ENCODE assay signal across 12 cellular contexts in the genomic region with DNA sequence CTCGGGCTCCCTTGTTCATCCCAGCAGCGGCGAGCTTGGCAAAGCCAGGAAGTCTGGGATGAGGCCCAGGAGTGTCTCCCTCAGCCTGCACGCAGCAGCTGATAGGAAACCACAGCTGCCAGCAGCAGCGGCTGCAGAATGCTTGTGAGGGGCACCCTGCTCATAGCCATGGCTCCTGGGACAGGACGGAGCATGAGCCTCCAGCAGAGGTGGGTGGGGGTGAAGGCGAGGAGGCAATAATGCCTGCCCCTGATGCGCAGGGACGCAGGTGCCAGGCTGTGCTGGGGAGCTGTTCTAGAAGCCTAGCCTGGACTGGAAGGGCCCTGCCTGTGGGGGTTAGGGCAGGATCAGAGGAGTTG.
DNase-seq lines count a peak whose midpoint lies in the region; ATAC-seq and TF ChIP-seq lines count a peak whose summit lies in the region.
"Had no signal": no experiment of that assay in that cellular context is flagged by ENCODE, and none has a peak within 500 bp of the region (broad histone marks: within the 10 kb centered on the region; RNA-seq: fewer than 3 reads in every experiment).

No MANE protein-coding gene starts in this region.

- DNase-seq in AG10803 (ENCODE audit: low read depth) (peak; percentile 51), H4 (ENCODE audit: low spot score) (peak; percentile 34), astrocyte of the hippocampus (ENCODE audit: low read depth, low spot score) (peak; percentile 56), middle frontal gyrus (ENCODE audit: extremely low spot score, low spot score) (peak; percentile 39), LoVo (ENCODE audit: low spot score) (no peak), NCI-H748 (lab: John Stamatoyannopoulos, UW; ENCODE audit: unreplicated experiment) (no peak), COLO668 (lab: John Stamatoyannopoulos, UW; ENCODE audit: unreplicated experiment) (no peak)
- DNase-seq: activated T-cell treated with anti-CD3 and anti-CD28 coated beads, Interleukin-2, amount 50 U/mL, for 72 hours; CD8-positive, alpha-beta memory T cell; NCI-H526 had no signal

- ATAC-seq in GM21447 (IDR thresholded peaks at IDR 0.05; ENCODE audit: unreplicated experiment) = no peak
- ATAC-seq: activated T-cell treated with anti-CD3 and anti-CD28 coated beads, Interleukin-2, amount 50 U/mL, for 72 hours had no signal

- no peak overlapping the region for H3K4me3 ChIP-seq in AG10803 (ENCODE audit: low read length)
- H3K4me3 ChIP-seq: tibial nerve had no signal

- TF ChIP-seq CTCF in AG10803 (conservative IDR thresholded peaks at IDR 0.05; ENCODE audit: low read length) = no peak

Comparison
In these comparisons a context has a peak if more than half of its experiments do, and no peak if none do; other contexts are left out.
1. DNase-seq: peak in AG10803 (single experiment), H4 (single experiment), astrocyte of the hippocampus (single experiment) and middle frontal gyrus (single experiment); none in LoVo (single experiment), NCI-H748 (single experiment) and COLO668 (single experiment).